ENCODE assay signal across 1 cellular context in the genomic region with DNA sequence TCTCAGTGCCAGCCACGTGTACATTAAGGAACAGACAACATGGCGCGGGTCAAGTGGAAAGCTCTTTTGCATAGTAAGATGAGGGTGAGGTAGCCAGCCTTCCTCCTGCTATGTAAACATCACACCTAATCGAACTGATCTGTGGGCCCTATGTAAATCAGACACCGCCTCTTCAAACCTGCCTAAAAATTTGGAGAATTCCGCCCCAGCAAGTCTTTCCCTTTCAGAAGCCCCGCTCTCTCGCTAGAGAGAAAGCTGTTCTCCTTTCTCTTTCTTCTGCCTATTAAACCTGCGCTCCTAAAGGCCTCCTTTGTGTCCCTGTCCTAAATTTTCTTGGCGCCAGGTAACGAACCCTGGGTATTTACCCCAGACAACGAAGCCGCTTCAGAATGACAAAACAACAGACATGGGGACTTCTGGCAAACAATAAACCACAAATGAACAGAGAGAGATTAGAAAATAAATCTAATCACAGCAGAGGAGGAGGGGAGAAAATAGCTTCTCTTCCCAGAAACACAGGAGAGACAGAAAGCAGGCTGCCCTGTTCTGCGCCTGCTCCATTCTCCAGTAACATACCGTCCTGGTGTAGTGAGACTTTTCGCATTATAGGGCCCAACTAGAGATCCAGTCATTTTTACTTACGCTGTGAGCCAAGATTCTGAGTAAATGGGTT.
TF ChIP-seq lines count a peak whose summit lies in the region.

No MANE protein-coding gene starts in this region.

TF ChIP-seq in GM23338, 12 proteins besides CTCF, POLR2A, EP300 and RAD21 (continued from another document):
- no peak for TF ChIP-seq REST (IDR thresholded peaks at IDR 0.05; ENCODE audit: unreplicated experiment)
- TF ChIP-seq EZH2phosphoT487 (IDR thresholded peaks at IDR 0.05; ENCODE audit: unreplicated experiment): no peak
- TF ChIP-seq, protein P1, sequence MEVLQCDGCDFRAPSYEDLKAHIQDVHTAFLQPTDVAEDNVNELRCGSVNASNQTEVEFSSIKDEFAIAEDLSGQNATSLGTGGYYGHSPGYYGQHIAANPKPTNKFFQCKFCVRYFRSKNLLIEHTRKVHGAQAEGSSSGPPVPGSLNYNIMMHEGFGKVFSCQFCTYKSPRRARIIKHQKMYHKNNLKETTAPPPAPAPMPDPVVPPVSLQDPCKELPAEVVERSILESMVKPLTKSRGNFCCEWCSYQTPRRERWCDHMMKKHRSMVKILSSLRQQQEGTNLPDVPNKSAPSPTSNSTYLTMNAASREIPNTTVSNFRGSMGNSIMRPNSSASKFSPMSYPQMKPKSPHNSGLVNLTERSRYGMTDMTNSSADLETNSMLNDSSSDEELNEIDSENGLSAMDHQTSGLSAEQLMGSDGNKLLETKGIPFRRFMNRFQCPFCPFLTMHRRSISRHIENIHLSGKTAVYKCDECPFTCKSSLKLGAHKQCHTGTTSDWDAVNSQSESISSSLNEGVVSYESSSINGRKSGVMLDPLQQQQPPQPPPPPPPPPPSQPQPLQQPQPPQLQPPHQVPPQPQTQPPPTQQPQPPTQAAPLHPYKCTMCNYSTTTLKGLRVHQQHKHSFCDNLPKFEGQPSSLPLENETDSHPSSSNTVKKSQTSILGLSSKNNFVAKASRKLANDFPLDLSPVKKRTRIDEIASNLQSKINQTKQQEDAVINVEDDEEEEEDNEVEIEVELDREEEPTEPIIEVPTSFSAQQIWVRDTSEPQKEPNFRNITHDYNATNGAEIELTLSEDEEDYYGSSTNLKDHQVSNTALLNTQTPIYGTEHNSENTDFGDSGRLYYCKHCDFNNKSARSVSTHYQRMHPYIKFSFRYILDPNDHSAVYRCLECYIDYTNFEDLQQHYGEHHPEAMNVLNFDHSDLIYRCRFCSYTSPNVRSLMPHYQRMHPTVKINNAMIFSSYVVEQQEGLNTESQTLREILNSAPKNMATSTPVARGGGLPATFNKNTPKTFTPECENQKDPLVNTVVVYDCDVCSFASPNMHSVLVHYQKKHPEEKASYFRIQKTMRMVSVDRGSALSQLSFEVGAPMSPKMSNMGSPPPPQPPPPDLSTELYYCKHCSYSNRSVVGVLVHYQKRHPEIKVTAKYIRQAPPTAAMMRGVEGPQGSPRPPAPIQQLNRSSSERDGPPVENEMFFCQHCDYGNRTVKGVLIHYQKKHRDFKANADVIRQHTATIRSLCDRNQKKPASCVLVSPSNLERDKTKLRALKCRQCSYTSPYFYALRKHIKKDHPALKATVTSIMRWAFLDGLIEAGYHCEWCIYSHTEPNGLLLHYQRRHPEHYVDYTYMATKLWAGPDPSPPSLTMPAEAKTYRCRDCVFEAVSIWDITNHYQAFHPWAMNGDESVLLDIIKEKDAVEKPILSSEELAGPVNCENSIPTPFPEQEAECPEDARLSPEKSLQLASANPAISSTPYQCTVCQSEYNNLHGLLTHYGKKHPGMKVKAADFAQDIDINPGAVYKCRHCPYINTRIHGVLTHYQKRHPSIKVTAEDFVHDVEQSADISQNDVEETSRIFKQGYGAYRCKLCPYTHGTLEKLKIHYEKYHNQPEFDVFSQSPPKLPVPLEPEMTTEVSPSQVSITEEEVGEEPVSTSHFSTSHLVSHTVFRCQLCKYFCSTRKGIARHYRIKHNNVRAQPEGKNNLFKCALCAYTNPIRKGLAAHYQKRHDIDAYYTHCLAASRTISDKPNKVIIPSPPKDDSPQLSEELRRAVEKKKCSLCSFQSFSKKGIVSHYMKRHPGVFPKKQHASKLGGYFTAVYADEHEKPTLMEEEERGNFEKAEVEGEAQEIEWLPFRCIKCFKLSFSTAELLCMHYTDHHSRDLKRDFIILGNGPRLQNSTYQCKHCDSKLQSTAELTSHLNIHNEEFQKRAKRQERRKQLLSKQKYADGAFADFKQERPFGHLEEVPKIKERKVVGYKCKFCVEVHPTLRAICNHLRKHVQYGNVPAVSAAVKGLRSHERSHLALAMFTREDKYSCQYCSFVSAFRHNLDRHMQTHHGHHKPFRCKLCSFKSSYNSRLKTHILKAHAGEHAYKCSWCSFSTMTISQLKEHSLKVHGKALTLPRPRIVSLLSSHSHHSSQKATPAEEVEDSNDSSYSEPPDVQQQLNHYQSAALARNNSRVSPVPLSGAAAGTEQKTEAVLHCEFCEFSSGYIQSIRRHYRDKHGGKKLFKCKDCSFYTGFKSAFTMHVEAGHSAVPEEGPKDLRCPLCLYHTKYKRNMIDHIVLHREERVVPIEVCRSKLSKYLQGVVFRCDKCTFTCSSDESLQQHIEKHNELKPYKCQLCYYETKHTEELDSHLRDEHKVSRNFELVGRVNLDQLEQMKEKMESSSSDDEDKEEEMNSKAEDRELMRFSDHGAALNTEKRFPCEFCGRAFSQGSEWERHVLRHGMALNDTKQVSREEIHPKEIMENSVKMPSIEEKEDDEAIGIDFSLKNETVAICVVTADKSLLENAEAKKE (CRISPR knock-in tag; IDR thresholded peaks at IDR 0.05): no peak
